ENCODE assay signal across 9 cellular contexts in genomic region chr1:113946668-113947387, GRCh38. TPM values are rescaled to one million over a fixed set of nuclear protein-coding genes. Genes with fewer than 3 reads are reported as not detected.
DNase-seq lines count a peak whose midpoint lies in the region; FAIRE-seq and TF ChIP-seq lines count a peak whose summit lies in the region.
"Had no signal": no experiment of that assay in that cellular context is flagged by ENCODE, and none has a peak within 500 bp of the region (broad histone marks: within the 10 kb centered on the region; RNA-seq: fewer than 3 reads in every experiment).

No MANE protein-coding gene starts in this region.

- no peak for TF ChIP-seq CTCF in astrocyte (IDR thresholded peaks at IDR 0.05; ENCODE audit: insufficient read depth, low read depth, low read length)

- H3K4me1 ChIP-seq in astrocyte (ENCODE audit: insufficient read depth, low read length): peaks cover 4% of the 10 kb centered on the region
- no peaks in the 10 kb centered on the region for H3K4me1 ChIP-seq in mesenchymal stem cell (ENCODE audit: control insufficient read depth, insufficient read depth, low read depth, low read length)
- peaks cover 2% of the 10 kb centered on the region for H3K4me1 ChIP-seq in urinary bladder (ENCODE audit: insufficient read depth)

- H3K27ac Mint-ChIP-seq in activated naive CD4-positive, alpha-beta T cell treated with anti-CD3 and anti-CD28 coated beads for 36 hours: peak overlapping the region; percentile 79
- H3K27ac Mint-ChIP-seq in astrocyte (ENCODE audit: unreplicated experiment): no peak overlapping the region

- no peak overlapping the region for H3K23ac ChIP-seq in mesenchymal stem cell (ENCODE audit: low read length in 2 of 2)

- no peak overlapping the region for H2BK120ac ChIP-seq in mesenchymal stem cell (ENCODE audit: low read depth, low read length)

- H2BK5ac ChIP-seq in mesenchymal stem cell (ENCODE audit: low read depth, low read length, poor library complexity, severe bottlenecking): no peak overlapping the region

- H3K18ac ChIP-seq in mesenchymal stem cell (ENCODE audit: low read depth in 1 of 2, low read length in 2 of 2): peak overlapping the region in 1 of 2 experiments; percentile 71

- H3K27me3 ChIP-seq in astrocyte (ENCODE audit: insufficient read depth, low read length): no peaks in the 10 kb centered on the region
- no peaks in the 10 kb centered on the region for H3K27me3 ChIP-seq in mesenchymal stem cell (ENCODE audit: control insufficient read depth in 1 of 2, insufficient read depth in 1 of 2, low read length in 2 of 2)

- H3K9ac ChIP-seq in astrocyte (ENCODE audit: low read length) (no peak overlapping the region), mesenchymal stem cell (ENCODE audit: low read length) (peak overlapping the region; percentile 36)

- H3K9me3 ChIP-seq in astrocyte (ENCODE audit: insufficient read depth, low read depth, low read length) (no peaks in the 10 kb centered on the region), mesenchymal stem cell (ENCODE audit: control insufficient read depth, low read length) (no peaks in the 10 kb centered on the region)

- H3K27me3 Mint-ChIP-seq in activated naive CD4-positive, alpha-beta T cell treated with anti-CD3 and anti-CD28 coated beads for 36 hours (ENCODE audit: low read depth): no peaks in the 10 kb centered on the region
- no peaks in the 10 kb centered on the region for H3K27me3 Mint-ChIP-seq in astrocyte (ENCODE audit: low read depth, unreplicated experiment)

- no peaks in the 10 kb centered on the region for H3K9me3 Mint-ChIP-seq in activated naive CD4-positive, alpha-beta T cell treated with anti-CD3 and anti-CD28 coated beads for 36 hours
- peaks cover 3% of the 10 kb centered on the region for H3K9me3 Mint-ChIP-seq in astrocyte (ENCODE audit: unreplicated experiment)

- no peak overlapping the region for H2BK15ac ChIP-seq in mesenchymal stem cell (ENCODE audit: low read depth, poor library complexity, severe bottlenecking)

- H2AFZ ChIP-seq in astrocyte (ENCODE audit: low read depth, low read length) (no peak overlapping the region), mesenchymal stem cell (ENCODE audit: low read depth, low read length) (no peak overlapping the region)

- no peak overlapping the region for H3K14ac ChIP-seq in mesenchymal stem cell (ENCODE audit: low read length in 2 of 2)

- no peak for DNase-seq in activated naive CD4-positive, alpha-beta T cell treated with anti-CD3 and anti-CD28 coated beads for 36 hours
- DNase-seq in activated naive CD4-positive, alpha-beta T cell (lab: John Stamatoyannopoulos, UW): no peak
- DNase-seq in astrocyte (ENCODE audit: low read depth) (peak; percentile 20), mesenchymal stem cell (peak; percentile 29), SW480 (ENCODE audit: low spot score) (no peak), NCI-H2196 (lab: John Stamatoyannopoulos, UW; ENCODE audit: unreplicated experiment) (no peak)
- DNase-seq in stimulated activated naive CD4-positive, alpha-beta T cell (lab: John Stamatoyannopoulos, UW): no peak

- peaks cover 65% of the 10 kb centered on the region for H4K20me1 ChIP-seq in astrocyte (ENCODE audit: insufficient read depth, low read length)

- H2BK12ac ChIP-seq in mesenchymal stem cell (ENCODE audit: low read length in 2 of 2): no peak overlapping the region

- H2AK5ac ChIP-seq in mesenchymal stem cell (ENCODE audit: low read length, severe bottlenecking): no peak overlapping the region

- no peak overlapping the region for H3K4me3 ChIP-seq in astrocyte (ENCODE audit: insufficient read depth, low read depth, low read length)
- H3K4me3 ChIP-seq in mesenchymal stem cell (ENCODE audit: insufficient read depth in 1 of 2, low read depth in 1 of 2, low read length in 2 of 2): no peak overlapping the region
- no peak overlapping the region for H3K4me3 ChIP-seq in urinary bladder (ENCODE audit: low read depth, low read length)

- H3K4me2 ChIP-seq in astrocyte (ENCODE audit: low read length) (peak overlapping the region; percentile 8), mesenchymal stem cell (ENCODE audit: low read length, poor library complexity, severe bottlenecking) (no peak overlapping the region)

- peak overlapping the region; percentile 49 for H3K4me3 Mint-ChIP-seq in activated naive CD4-positive, alpha-beta T cell treated with anti-CD3 and anti-CD28 coated beads for 36 hours
- no peak overlapping the region for H3K4me3 Mint-ChIP-seq in astrocyte (ENCODE audit: unreplicated experiment)

- H3K36me3 ChIP-seq in astrocyte (ENCODE audit: insufficient read depth, low read length): no peaks in the 10 kb centered on the region
- peaks cover 7 to 23% of the 10 kb centered on the region in 2 experiments for H3K36me3 ChIP-seq in mesenchymal stem cell (ENCODE audit: control insufficient read depth in 1 of 2, insufficient read depth in 2 of 2, low read depth in 1 of 2, low read length in 2 of 2)
- no peaks in the 10 kb centered on the region for H3K36me3 ChIP-seq in urinary bladder (ENCODE audit: insufficient read depth)

- H4K91ac ChIP-seq in mesenchymal stem cell (ENCODE audit: low read length): no peak overlapping the region

- peaks cover 16% of the 10 kb centered on the region for H3K36me3 Mint-ChIP-seq in activated naive CD4-positive, alpha-beta T cell treated with anti-CD3 and anti-CD28 coated beads for 36 hours (ENCODE audit: low read depth)
- peaks cover 5% of the 10 kb centered on the region for H3K36me3 Mint-ChIP-seq in astrocyte (ENCODE audit: low read depth, unreplicated experiment)

- FAIRE-seq in astrocyte (lab: Jason Lieb, UNC): no peak

- H3K79me1 ChIP-seq in mesenchymal stem cell (replicated peaks; ENCODE audit: low read length, poor library complexity, severe bottlenecking): peaks cover 10% of the 10 kb centered on the region

- CTCF ChIA-PET in activated naive CD4-positive, alpha-beta T cell treated with anti-CD3 and anti-CD28 coated beads for 36 hours (lab: Charles Lee): interaction anchor here (0.8 to 4.9 kb wide), 7 partner anchors 11 to 874 kb away, joined by 3 to 53 read pairs (median 5); partner anchors contain the start of genes AP4B1, DCLRE1B, HIPK1 and LRIG2

- no peak overlapping the region for H3K4ac ChIP-seq in mesenchymal stem cell (ENCODE audit: low read depth in 1 of 2, low read length in 2 of 2)

- H3K79me2 ChIP-seq in astrocyte (ENCODE audit: insufficient read depth, low read length): peaks cover 81% of the 10 kb centered on the region

- peaks cover 68% of the 10 kb centered on the region for H3K4me1 Mint-ChIP-seq in activated naive CD4-positive, alpha-beta T cell treated with anti-CD3 and anti-CD28 coated beads for 36 hours (ENCODE audit: low read depth)
- peaks cover 11% of the 10 kb centered on the region for H3K4me1 Mint-ChIP-seq in astrocyte (ENCODE audit: low read depth, unreplicated experiment)

- WGBS in mesenchymal stem cell: 46% methylated on average over 2 of the region's 4 CpGs
- 37% methylated on average over 4 of the region's 4 CpGs for WGBS in urinary bladder

- intact Hi-C loops in activated naive CD4-positive, alpha-beta T cell treated with anti-CD3 and anti-CD28 coated beads for 36 hours (cut with micrococcal nuclease): loop anchor here (1.0 to 10.0 kb wide), 4 partner anchors 8 to 812 kb away; no protein-coding TSS in a partner anchor

- no peak overlapping the region for H3K27ac ChIP-seq in astrocyte (ENCODE audit: low read depth, low read length)
- H3K27ac ChIP-seq in mesenchymal stem cell (ENCODE audit: low read length, poor library complexity, severe bottlenecking): no peak overlapping the region
- H3K27ac ChIP-seq in urinary bladder (ENCODE audit: low read depth): peak overlapping the region; percentile 41
- H3K27ac ChIP-seq: C4-2B had no signal

- no peak overlapping the region for H4K8ac ChIP-seq in mesenchymal stem cell (ENCODE audit: low read length)

RNA-seq across cellular contexts. Expression of gene HIPK1, which starts 17.7 kb away (rescaled TPM):
- total RNA-seq in activated naive CD4-positive, alpha-beta T cell treated with anti-CD3 and anti-CD28 coated beads for 36 hours: 10 to 100 TPM; 47.7 to 51.0 TPM
- total RNA-seq in astrocyte: 54.0 and 55.4 TPM in 2 replicates
- polyA plus RNA-seq in mesenchymal stem cell (2013, experiment 1 of 2): 21.0 TPM
- polyA plus RNA-seq in mesenchymal stem cell (2013, experiment 2 of 2): 20.0 TPM
- total RNA-seq in urinary bladder: 41.7 TPM
- polyA plus RNA-seq in urinary bladder: 23.5 TPM

RNA-seq across cellular contexts. Expression of gene OLFML3, which starts 32.4 kb away (rescaled TPM):
- under 1 TPM in 1 of 2 experiments, not detected in 1; 0.10 TPM for total RNA-seq in activated naive CD4-positive, alpha-beta T cell treated with anti-CD3 and anti-CD28 coated beads for 36 hours
- total RNA-seq in astrocyte (23.2 and 26.7 TPM in 2 replicates), urinary bladder (206 TPM)
- polyA plus RNA-seq in mesenchymal stem cell (2013, experiment 1 of 2): 118 TPM
- 119 TPM for polyA plus RNA-seq in mesenchymal stem cell (2013, experiment 2 of 2)
- polyA plus RNA-seq in urinary bladder: 144 TPM

RNA-seq across cellular contexts. Expression of gene DCLRE1B, which starts 41.7 kb away (rescaled TPM):
- 10 to 100 TPM; 17.7 to 18.3 TPM for total RNA-seq in activated naive CD4-positive, alpha-beta T cell treated with anti-CD3 and anti-CD28 coated beads for 36 hours
- 7.8 and 8.1 TPM in 2 replicates for total RNA-seq in astrocyte
- polyA plus RNA-seq in mesenchymal stem cell (2013, experiment 1 of 2): 5.4 TPM
- polyA plus RNA-seq in mesenchymal stem cell (2013, experiment 2 of 2): 5.4 TPM
- total RNA-seq in urinary bladder: 5.0 TPM
- polyA plus RNA-seq in urinary bladder: 5.1 TPM

RNA-seq across cellular contexts. Expression of gene AP4B1, which starts 42.2 kb away (rescaled TPM):
- 10 to 100 TPM; 35.7 to 40.2 TPM for total RNA-seq in activated naive CD4-positive, alpha-beta T cell treated with anti-CD3 and anti-CD28 coated beads for 36 hours
- total RNA-seq in astrocyte (14.9 and 15.2 TPM in 2 replicates), urinary bladder (35.3 TPM)
- 5.4 TPM for polyA plus RNA-seq in mesenchymal stem cell (2013, experiment 1 of 2)
- polyA plus RNA-seq in mesenchymal stem cell (2013, experiment 2 of 2): 6.2 TPM
- 9.2 TPM for polyA plus RNA-seq in urinary bladder

RNA-seq across cellular contexts. Expression of gene BCL2L15, which starts 59.4 kb away (rescaled TPM):
- total RNA-seq in activated naive CD4-positive, alpha-beta T cell treated with anti-CD3 and anti-CD28 coated beads for 36 hours: under 1 TPM; 0.15 to 0.43 TPM
- total RNA-seq in astrocyte (0.14 and 0.38 TPM in 2 replicates), urinary bladder (0.90 TPM)
- 0.03 TPM for polyA plus RNA-seq in mesenchymal stem cell (2013, experiment 1 of 2)
- 0.10 TPM for polyA plus RNA-seq in mesenchymal stem cell (2013, experiment 2 of 2)
- 0.25 TPM for polyA plus RNA-seq in urinary bladder

Comparison
In these comparisons a context has a peak if more than half of its experiments do, and no peak if none do; other contexts are left out.
1. DNase-seq: peak in astrocyte (single experiment) and mesenchymal stem cell (single experiment); none in activated naive CD4-positive, alpha-beta T cell treated with anti-CD3 and anti-CD28 coated beads for 36 hours (single experiment), activated naive CD4-positive, alpha-beta T cell (0 of 4), stimulated activated naive CD4-positive, alpha-beta T cell (0 of 6), SW480 (single experiment) and NCI-H2196 (single experiment).
2. RNA of gene OLFML3, which starts 32.4 kb away (total RNA-seq): 206 TPM in urinary bladder (single experiment) and 23.2 to 26.7 TPM in astrocyte; 0.10 TPM in activated naive CD4-positive, alpha-beta T cell treated with anti-CD3 and anti-CD28 coated beads for 36 hours; every median in the first group is over 10 times any median in the second.